In genomic region chr3:58463181-58463941, GRCh38 we compare ENCODE assay signal across 1 cellular context.
TF ChIP-seq lines count a peak whose summit lies in the region.

No MANE protein-coding gene starts in this region.

TF ChIP-seq in HEK293, 187 proteins besides CTCF, POLR2A, EP300 and RAD21 (continued from another document):
- TF ChIP-seq PRDM6 (tag by site-specific recombination; IDR thresholded peaks at IDR 0.05) (0 out of 2 replicates have a peak, but pooled peaks have one; percentile 12), MYNN (tag by site-specific recombination; IDR thresholded peaks at IDR 0.05; ENCODE audit: borderline replicate concordance) (peak; percentile 94), ZNF654 (tag by site-specific recombination; IDR thresholded peaks at IDR 0.05; ENCODE audit: low read depth) (peak; percentile 53), ZBTB8A (tag by site-specific recombination; IDR thresholded peaks at IDR 0.05) (0 out of 2 replicates have a peak, but pooled peaks have one; percentile 0), TRIM28 (IDR thresholded peaks at IDR 0.05; ENCODE audit: borderline replicate concordance, low read length) (peak; percentile 77), ZNF37A (tag by site-specific recombination; IDR thresholded peaks at IDR 0.05) (no peak), ZNF561 (tag by site-specific recombination; IDR thresholded peaks at IDR 0.05; ENCODE audit: borderline replicate concordance) (peak; percentile 79; the same call in 1 of the 2 replicates), EGR2 (tag by site-specific recombination; IDR thresholded peaks at IDR 0.05; ENCODE audit: low read depth) (no peak), ZFP41 (tag by site-specific recombination; IDR thresholded peaks at IDR 0.05; ENCODE audit: borderline replicate concordance) (no peak), ZNF558 (tag by site-specific recombination; IDR thresholded peaks at IDR 0.05) (0 out of 2 replicates have a peak, but pooled peaks have one; percentile 26), ZNF513 (tag by site-specific recombination; IDR thresholded peaks at IDR 0.05) (peak; percentile 13; the same call in 1 of the 2 replicates), ZNF274 (IDR thresholded peaks at IDR 0.05; ENCODE audit: low read length) (no peak), ZNF274 (tag by site-specific recombination; IDR thresholded peaks at IDR 0.05; ENCODE audit: borderline replicate concordance) (no peak), PATZ1 (tag by site-specific recombination; IDR thresholded peaks at IDR 0.05) (peak; percentile 7; the same call in 1 of the 2 replicates), ZNF830 (tag by site-specific recombination; IDR thresholded peaks at IDR 0.05; ENCODE audit: low read depth) (peak; percentile 58; the same call in 1 of the 2 replicates), ZNF473 (tag by site-specific recombination; IDR thresholded peaks at IDR 0.05) (no peak)
